In genomic region chr9:447230-448025, GRCh38 we compare ENCODE assay signal across 8 cellular contexts. TPM values are rescaled to one million over a fixed set of nuclear protein-coding genes. Genes with fewer than 3 reads are reported as not detected.
A peak's percentile ranks its signal among the peaks of the same experiment; 100 is the strongest.
DNase-seq lines count a peak whose midpoint lies in the region; ATAC-seq lines count a peak whose summit lies in the region.

No MANE protein-coding gene starts in this region.

- H3K27ac Mint-ChIP-seq in activated T-cell treated with anti-CD3 and anti-CD28 coated beads, Interleukin-2, amount 50 U/mL, for 72 hours: peak overlapping the region; percentile 8
- peak overlapping the region; percentile 35 to 85 (median 66) for H3K27ac Mint-ChIP-seq in naive thymus-derived CD4-positive, alpha-beta T cell

- H3K36me3 Mint-ChIP-seq in activated T-cell treated with anti-CD3 and anti-CD28 coated beads, Interleukin-2, amount 50 U/mL, for 72 hours (ENCODE audit: insufficient read depth in 2 of 2): peaks cover 19 to 33% of the 10 kb centered on the region in 2 donors
- peaks cover 13 to 70% (median 35%) of the 10 kb centered on the region in 5 donors for H3K36me3 Mint-ChIP-seq in naive thymus-derived CD4-positive, alpha-beta T cell

- H3K4me1 Mint-ChIP-seq in activated T-cell treated with anti-CD3 and anti-CD28 coated beads, Interleukin-2, amount 50 U/mL, for 72 hours (ENCODE audit: low read depth): peaks cover 22% of the 10 kb centered on the region
- peaks cover 11 to 46% (median 22%) of the 10 kb centered on the region in 7 donors for H3K4me1 Mint-ChIP-seq in naive thymus-derived CD4-positive, alpha-beta T cell

- H3K27me3 ChIP-seq in MG63: no peaks in the 10 kb centered on the region
- no peaks in the 10 kb centered on the region for H3K27me3 ChIP-seq in naive thymus-derived CD4-positive, alpha-beta T cell (ENCODE audit: control insufficient read depth in 2 of 2, insufficient read depth in 2 of 2, low read length in 2 of 2)

- peak; percentile 99 to 100 for ATAC-seq in activated T-cell treated with anti-CD3 and anti-CD28 coated beads, Interleukin-2, amount 50 U/mL, for 72 hours (replicated peaks in 1 of 2)
- peak; percentile 96 for ATAC-seq in naive thymus-derived CD4-positive, alpha-beta T cell
- ATAC-seq in HG03139 (IDR thresholded peaks at IDR 0.05; ENCODE audit: unreplicated experiment): no peak

- H3K9me3 Mint-ChIP-seq in activated T-cell treated with anti-CD3 and anti-CD28 coated beads, Interleukin-2, amount 50 U/mL, for 72 hours: no peaks in the 10 kb centered on the region
- no peaks in the 10 kb centered on the region for H3K9me3 Mint-ChIP-seq in naive thymus-derived CD4-positive, alpha-beta T cell

- H3K27ac ChIP-seq in naive thymus-derived CD4-positive, alpha-beta T cell (ENCODE audit: low read depth, low read length): no peak overlapping the region

- CTCF ChIA-PET in naive thymus-derived CD4-positive, alpha-beta T cell (lab: Charles Lee): interaction anchor here (0.6 kb wide), 2 partner anchors 57 to 331 kb away, joined by 3 read pairs; partner anchors contain the start of gene KANK1

- peaks cover 11 to 14% of the 10 kb centered on the region in 2 donors for H3K4me1 ChIP-seq in naive thymus-derived CD4-positive, alpha-beta T cell (ENCODE audit: control insufficient read depth in 2 of 2, insufficient read depth in 2 of 2, low read length in 2 of 2)

- peak overlapping the region in 1 of 2 donors; percentile 59 for H3K4me3 Mint-ChIP-seq in activated T-cell treated with anti-CD3 and anti-CD28 coated beads, Interleukin-2, amount 50 U/mL, for 72 hours
- peak overlapping the region in 3 of 10 donors; percentile 17 to 60 (median 32) for H3K4me3 Mint-ChIP-seq in naive thymus-derived CD4-positive, alpha-beta T cell

- DNase-seq in GM03348 (ENCODE audit: low spot score) (peak; percentile 12), MG63 (peak; percentile 70), NCI-H526 treated with DMSO at 0.1 percent for 48 hours (lab: John Stamatoyannopoulos, UW) (no peak), DMS114 treated with DMSO at 0.1 percent for 48 hours (lab: John Stamatoyannopoulos, UW; ENCODE audit: unreplicated experiment) (no peak)
- peak; percentile 59 to 72 for DNase-seq in activated T-cell treated with anti-CD3 and anti-CD28 coated beads, Interleukin-2, amount 50 U/mL, for 72 hours
- DNase-seq in naive thymus-derived CD4-positive, alpha-beta T cell: peak in 8 of 9 donors; percentile 27 to 60 (median 55)
- DNase-seq in effector CD8-positive, alpha-beta T cell (lab: John Stamatoyannopoulos, UW): no peak

- no peaks in the 10 kb centered on the region; the same call in 1 of the 2 replicates for H3K9me3 ChIP-seq in MG63
- H3K9me3 ChIP-seq in naive thymus-derived CD4-positive, alpha-beta T cell (ENCODE audit: control insufficient read depth in 2 of 3, low read length in 3 of 3): no peaks in the 10 kb centered on the region

- H3K4me3 ChIP-seq in MG63: no peak overlapping the region
- no peak overlapping the region for H3K4me3 ChIP-seq in naive thymus-derived CD4-positive, alpha-beta T cell (ENCODE audit: low read length)

- no peaks in the 10 kb centered on the region for H3K27me3 Mint-ChIP-seq in activated T-cell treated with anti-CD3 and anti-CD28 coated beads, Interleukin-2, amount 50 U/mL, for 72 hours (ENCODE audit: low read depth)
- H3K27me3 Mint-ChIP-seq in naive thymus-derived CD4-positive, alpha-beta T cell: no peaks in the 10 kb centered on the region

- H3K36me3 ChIP-seq in MG63: peaks cover 11% of the 10 kb centered on the region
- peaks cover 23 to 89% (median 32%) of the 10 kb centered on the region in 3 experiments for H3K36me3 ChIP-seq in naive thymus-derived CD4-positive, alpha-beta T cell (ENCODE audit: control insufficient read depth in 2 of 3, insufficient read depth in 3 of 3, low read length in 3 of 3)

- intact Hi-C loops in naive thymus-derived CD4-positive, alpha-beta T cell (cut with micrococcal nuclease): loop anchor here (1.0 to 5.0 kb wide), 7 partner anchors 13 to 359 kb away; partner anchors contain the start of gene KANK1 (in 1 of the 2)

- POLR2A ChIA-PET in naive thymus-derived CD4-positive, alpha-beta T cell (lab: Charles Lee): interaction anchor here (1.1 to 1.5 kb wide), 2 partner anchors 12 to 23 kb away, joined by 3 to 4 read pairs; no protein-coding TSS in a partner anchor

RNA-seq across cellular contexts. Expression of gene KANK1, which starts 57.1 kb away (rescaled TPM):
- 45.6 and 48.8 TPM in 2 replicates for total RNA-seq in MG63 (2014; rRNA removed; shearing (Covaris generic); ENCODE audit: low replicate concordance)
- 1 to 10 TPM; 6.2 to 6.7 TPM for total RNA-seq in activated T-cell treated with anti-CD3 and anti-CD28 coated beads, Interleukin-2, amount 50 U/mL, for 72 hours
- 10 to 100 TPM in 3 of 5 experiments, 1 to 10 TPM in 2; 2.4 to 47.2 (median 21.5) TPM for total RNA-seq in naive thymus-derived CD4-positive, alpha-beta T cell
- 10 to 100 TPM in 1 of 2 donors, 1 to 10 TPM in 1; 9.3 to 29.8 TPM for polyA plus RNA-seq in naive thymus-derived CD4-positive, alpha-beta T cell

Comparison
In these comparisons a context has a peak if more than half of its experiments do, and no peak if none do; other contexts are left out.
1. DNase-seq: peak in GM03348 (single experiment), MG63 (single experiment), activated T-cell treated with anti-CD3 and anti-CD28 coated beads, Interleukin-2, amount 50 U/mL, for 72 hours (2 of 2) and naive thymus-derived CD4-positive, alpha-beta T cell (8 of 9); none in effector CD8-positive, alpha-beta T cell (single experiment), NCI-H526 treated with DMSO at 0.1 percent for 48 hours (single experiment) and DMS114 treated with DMSO at 0.1 percent for 48 hours (single experiment).